In genomic region chr12:53618340-53618739, GRCh38 we compare ENCODE assay signal across 1 cellular context.
TF ChIP-seq lines count a peak whose summit lies in the region.

No MANE protein-coding gene starts in this region.

TF ChIP-seq in SK-N-SH treated with all-trans-retinoic acid at 6 μM for 48 hours, 23 proteins besides CTCF, POLR2A, EP300 and RAD21 (continued from another document):
- TF ChIP-seq, protein P1, sequence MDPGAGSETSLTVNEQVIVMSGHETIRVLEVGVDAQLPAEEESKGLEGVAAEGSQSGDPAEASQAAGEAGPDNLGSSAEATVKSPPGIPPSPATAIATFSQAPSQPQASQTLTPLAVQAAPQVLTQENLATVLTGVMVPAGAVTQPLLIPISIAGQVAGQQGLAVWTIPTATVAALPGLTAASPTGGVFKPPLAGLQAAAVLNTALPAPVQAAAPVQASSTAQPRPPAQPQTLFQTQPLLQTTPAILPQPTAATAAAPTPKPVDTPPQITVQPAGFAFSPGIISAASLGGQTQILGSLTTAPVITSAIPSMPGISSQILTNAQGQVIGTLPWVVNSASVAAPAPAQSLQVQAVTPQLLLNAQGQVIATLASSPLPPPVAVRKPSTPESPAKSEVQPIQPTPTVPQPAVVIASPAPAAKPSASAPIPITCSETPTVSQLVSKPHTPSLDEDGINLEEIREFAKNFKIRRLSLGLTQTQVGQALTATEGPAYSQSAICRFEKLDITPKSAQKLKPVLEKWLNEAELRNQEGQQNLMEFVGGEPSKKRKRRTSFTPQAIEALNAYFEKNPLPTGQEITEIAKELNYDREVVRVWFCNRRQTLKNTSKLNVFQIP (CRISPR knock-in tag; IDR thresholded peaks at IDR 0.05; ENCODE audit: borderline replicate concordance, low read depth) = no peak
- TF ChIP-seq TCF4 (CRISPR knock-in tag; IDR thresholded peaks at IDR 0.05; ENCODE audit: borderline replicate concordance) (no peak), ZC3H10 (CRISPR knock-in tag; IDR thresholded peaks at IDR 0.05) (no peak), CSDC2 (CRISPR knock-in tag; IDR thresholded peaks at IDR 0.05) (no peak), RARB (CRISPR knock-in tag; IDR thresholded peaks at IDR 0.05) (no peak), ZNF565 (CRISPR knock-in tag; conservative IDR thresholded peaks at IDR 0.05; ENCODE audit: low read depth) (no peak), TOX (CRISPR knock-in tag; IDR thresholded peaks at IDR 0.05; ENCODE audit: borderline replicate concordance) (no peak), ESRRG (CRISPR knock-in tag; IDR thresholded peaks at IDR 0.05) (no peak)
- TF ChIP-seq, protein P2, sequence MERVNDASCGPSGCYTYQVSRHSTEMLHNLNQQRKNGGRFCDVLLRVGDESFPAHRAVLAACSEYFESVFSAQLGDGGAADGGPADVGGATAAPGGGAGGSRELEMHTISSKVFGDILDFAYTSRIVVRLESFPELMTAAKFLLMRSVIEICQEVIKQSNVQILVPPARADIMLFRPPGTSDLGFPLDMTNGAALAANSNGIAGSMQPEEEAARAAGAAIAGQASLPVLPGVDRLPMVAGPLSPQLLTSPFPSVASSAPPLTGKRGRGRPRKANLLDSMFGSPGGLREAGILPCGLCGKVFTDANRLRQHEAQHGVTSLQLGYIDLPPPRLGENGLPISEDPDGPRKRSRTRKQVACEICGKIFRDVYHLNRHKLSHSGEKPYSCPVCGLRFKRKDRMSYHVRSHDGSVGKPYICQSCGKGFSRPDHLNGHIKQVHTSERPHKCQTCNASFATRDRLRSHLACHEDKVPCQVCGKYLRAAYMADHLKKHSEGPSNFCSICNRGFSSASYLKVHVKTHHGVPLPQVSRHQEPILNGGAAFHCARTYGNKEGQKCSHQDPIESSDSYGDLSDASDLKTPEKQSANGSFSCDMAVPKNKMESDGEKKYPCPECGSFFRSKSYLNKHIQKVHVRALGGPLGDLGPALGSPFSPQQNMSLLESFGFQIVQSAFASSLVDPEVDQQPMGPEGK (CRISPR knock-in tag; IDR thresholded peaks at IDR 0.05; ENCODE audit: borderline replicate concordance) = no peak
